ENCODE assay signal across 9 cellular contexts in the genomic region with DNA sequence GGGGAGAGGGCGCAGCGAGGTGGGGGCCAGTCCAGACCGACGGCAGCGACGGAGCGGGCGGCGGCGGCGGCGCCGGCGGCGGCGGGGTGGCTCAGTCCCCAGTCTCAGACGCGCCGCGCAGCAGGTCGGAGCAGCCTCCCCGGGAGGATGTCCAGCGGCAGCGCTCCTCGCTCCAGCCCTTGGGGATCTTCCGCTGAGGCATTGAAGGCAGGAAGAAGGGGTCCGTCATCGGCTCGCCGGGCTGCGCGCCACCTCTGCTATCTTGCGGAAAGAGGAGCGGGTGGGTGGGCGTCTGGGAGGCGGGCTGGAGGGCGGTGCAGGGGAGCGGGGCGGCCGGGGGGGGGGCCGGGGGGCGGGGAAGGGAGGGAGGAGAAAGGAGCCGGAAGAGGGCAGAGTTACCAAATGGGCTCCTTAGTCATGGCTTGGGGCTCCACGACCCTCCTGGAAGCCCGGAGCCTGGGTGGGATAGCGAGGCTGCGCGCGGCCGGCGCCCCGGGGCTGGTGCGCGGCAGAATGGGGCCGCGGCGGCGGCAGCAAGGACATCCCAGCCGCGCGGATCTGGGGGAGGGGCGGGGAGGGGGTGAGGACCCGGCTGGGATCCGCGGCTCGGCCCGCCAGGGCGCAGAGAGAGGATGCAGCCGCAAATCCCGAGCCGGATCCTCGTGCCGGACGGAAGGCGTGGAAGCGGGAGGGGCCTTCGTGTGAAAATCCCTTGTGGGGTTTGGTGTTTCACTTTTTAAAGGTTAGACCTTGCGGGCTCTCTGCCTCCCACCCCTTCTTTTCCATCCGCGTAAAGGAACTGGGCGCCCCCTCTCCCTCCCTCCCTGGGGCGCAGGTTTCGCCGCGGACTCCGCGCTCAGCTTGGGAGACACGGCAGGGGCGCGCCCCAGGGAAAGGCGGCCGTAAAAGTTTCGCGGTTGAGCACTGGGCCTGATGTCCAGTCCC. TPM values are rescaled to one million over a fixed set of nuclear protein-coding genes. Genes with fewer than 3 reads are reported as not detected.
A peak's percentile ranks its signal among the peaks of the same experiment; 100 is the strongest.
DNase-seq lines count a peak whose midpoint lies in the region; ATAC-seq and TF ChIP-seq lines count a peak whose summit lies in the region.
"Had no signal": no experiment of that assay in that cellular context is flagged by ENCODE, and none has a peak within 500 bp of the region (broad histone marks: within the 10 kb centered on the region; RNA-seq: fewer than 3 reads in every experiment).

A gene with protein sequence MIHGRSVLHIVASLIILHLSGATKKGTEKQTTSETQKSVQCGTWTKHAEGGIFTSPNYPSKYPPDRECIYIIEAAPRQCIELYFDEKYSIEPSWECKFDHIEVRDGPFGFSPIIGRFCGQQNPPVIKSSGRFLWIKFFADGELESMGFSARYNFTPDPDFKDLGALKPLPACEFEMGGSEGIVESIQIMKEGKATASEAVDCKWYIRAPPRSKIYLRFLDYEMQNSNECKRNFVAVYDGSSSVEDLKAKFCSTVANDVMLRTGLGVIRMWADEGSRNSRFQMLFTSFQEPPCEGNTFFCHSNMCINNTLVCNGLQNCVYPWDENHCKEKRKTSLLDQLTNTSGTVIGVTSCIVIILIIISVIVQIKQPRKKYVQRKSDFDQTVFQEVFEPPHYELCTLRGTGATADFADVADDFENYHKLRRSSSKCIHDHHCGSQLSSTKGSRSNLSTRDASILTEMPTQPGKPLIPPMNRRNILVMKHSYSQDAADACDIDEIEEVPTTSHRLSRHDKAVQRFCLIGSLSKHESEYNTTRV (minus strand): TSS at position 267 of the 945 bp plus-strand sequence. CDS start 696 bp downstream, outside the sequence.

- TF ChIP-seq CTCF in GM20000 (IDR thresholded peaks at IDR 0.05; ENCODE audit: extremely low read depth, missing control alignments): no peak
- TF ChIP-seq CTCF in lower lobe of right lung (IDR thresholded peaks at IDR 0.05): no peak

- no peak within 1 kb of the TSS for H3K9ac ChIP-seq in adipocyte (ENCODE audit: low read length)

- H3K4me3 ChIP-seq in ACC112 (ENCODE audit: low read depth, low read length) (peak within 1 kb of the TSS; percentile 61), adipocyte (ENCODE audit: low read length) (no peak within 1 kb of the TSS), lower lobe of right lung (peak within 1 kb of the TSS; percentile 30)

- intact Hi-C loops in lower lobe of right lung (cut with DNase I): no loop called here

- H3K27ac ChIP-seq in ACC112 (ENCODE audit: low read depth, low read length): no peak within 1 kb of the TSS
- H3K27ac ChIP-seq in lower lobe of right lung: no peak within 1 kb of the TSS

- no peak within 1 kb of the TSS for H2AFZ ChIP-seq in ACC112 (ENCODE audit: low read length, unreplicated experiment)

- DNase-seq in GM20000 (ENCODE audit: low spot score) (peak; percentile 48), adipocyte (ENCODE audit: low read depth) (peak; percentile 64), lower lobe of right lung (no peak), EL (no peak), NCI-H526 treated with DMSO at 0.1 percent for 48 hours (lab: John Stamatoyannopoulos, UW) (no peak)
- DNase-seq: naive thymus-derived CD4-positive, alpha-beta T cell had no signal

- H3K9me3 ChIP-seq in adipocyte (ENCODE audit: control insufficient read depth, low read length): no peaks in the 10 kb centered on the region
- H3K9me3 ChIP-seq in lower lobe of right lung: no peaks in the 10 kb centered on the region

- ATAC-seq in lower lobe of right lung (no peak), GM18520 (IDR thresholded peaks at IDR 0.05; ENCODE audit: unreplicated experiment) (no peak), GM18861 (IDR thresholded peaks at IDR 0.05; ENCODE audit: unreplicated experiment) (no peak)
- ATAC-seq: naive thymus-derived CD4-positive, alpha-beta T cell had no signal

- no peaks in the 10 kb centered on the region for H3K36me3 ChIP-seq in ACC112 (ENCODE audit: insufficient read depth, low read length)
- no peaks in the 10 kb centered on the region for H3K36me3 ChIP-seq in adipocyte (ENCODE audit: control insufficient read depth, insufficient read depth, low read length, severe bottlenecking)
- no peaks in the 10 kb centered on the region for H3K36me3 ChIP-seq in lower lobe of right lung

- H3K27me3 ChIP-seq in ACC112 (ENCODE audit: insufficient read depth, low read length): peaks cover 69% of the 10 kb centered on the region
- peaks cover 27% of the 10 kb centered on the region for H3K27me3 ChIP-seq in adipocyte (replicated peaks; ENCODE audit: control insufficient read depth, insufficient read depth, low read length)
- peaks cover 47% of the 10 kb centered on the region for H3K27me3 ChIP-seq in lower lobe of right lung (ENCODE audit: low read depth)

- no peaks in the 10 kb centered on the region for H3K79me2 ChIP-seq in ACC112 (ENCODE audit: control insufficient read depth, insufficient read depth, low read length, unreplicated experiment)

- H3K4me1 ChIP-seq in ACC112 (ENCODE audit: control insufficient read depth, insufficient read depth, low read length, unreplicated experiment) (no peaks in the 10 kb centered on the region), adipocyte (ENCODE audit: control insufficient read depth, insufficient read depth, low read length) (no peaks in the 10 kb centered on the region), lower lobe of right lung (no peaks in the 10 kb centered on the region)

RNA-seq across cellular contexts. Expression of the gene that starts here (rescaled TPM):
- total RNA-seq in lower lobe of right lung: not detected
- total RNA-seq: naive thymus-derived CD4-positive, alpha-beta T cell had no signal

Comparison
In these comparisons a context has a peak if more than half of its experiments do, and no peak if none do; other contexts are left out.
1. DNase-seq: peak in GM20000 (single experiment) and adipocyte (single experiment); none in lower lobe of right lung (single experiment), EL (single experiment) and NCI-H526 treated with DMSO at 0.1 percent for 48 hours (single experiment).